ENCODE assay signal across 14 cellular contexts in genomic region chr5:143140492-143141231, GRCh38.
DNase-seq lines count a peak whose midpoint lies in the region; ATAC-seq and TF ChIP-seq lines count a peak whose summit lies in the region.
"Had no signal": no experiment of that assay in that cellular context is flagged by ENCODE, and none has a peak within 500 bp of the region (broad histone marks: within the 10 kb centered on the region; RNA-seq: fewer than 3 reads in every experiment).

No MANE protein-coding gene starts in this region.

- no peaks in the 10 kb centered on the region for H3K27me3 ChIP-seq in left ventricle myocardium inferior (ENCODE audit: low read depth)
- H3K27me3 ChIP-seq in hepatocyte: no peaks in the 10 kb centered on the region
- no peaks in the 10 kb centered on the region for H3K27me3 ChIP-seq in transverse colon
- H3K27me3 ChIP-seq: foreskin keratinocyte, tibial artery had no signal

- in situ Hi-C loops in transverse colon (cut with MboI; ENCODE audit: low pct_ligation_motif_present in 1 of 4, low pct_unique_long_range_greater_than_20kb in 1 of 4, low sequenced_read_pairs in 3 of 4): no loop called here

- H4K20me1 ChIP-seq in hepatocyte (ENCODE audit: insufficient read depth, poor library complexity, severe bottlenecking): no peaks in the 10 kb centered on the region

- TF ChIP-seq CTCF in left ventricle myocardium inferior (IDR thresholded peaks at IDR 0.05; ENCODE audit: borderline replicate concordance) (no peak), hepatocyte (IDR thresholded peaks at IDR 0.05; ENCODE audit: poor library complexity) (no peak), transverse colon (IDR thresholded peaks at IDR 0.05) (no peak)

- H3K4me3 ChIP-seq in left ventricle myocardium inferior: no peak overlapping the region
- H3K4me3 ChIP-seq in hepatocyte: no peak overlapping the region
- H3K4me3 ChIP-seq in transverse colon: no peak overlapping the region
- H3K4me3 ChIP-seq: tibial artery had no signal

- H3K9me2 ChIP-seq in hepatocyte (replicated peaks; ENCODE audit: insufficient read depth): no peaks in the 10 kb centered on the region

- intact Hi-C loops in left ventricle myocardium inferior (cut with micrococcal nuclease): no loop called here
- intact Hi-C loops in left cardiac atrium (cut with DNase I): no loop called here
- intact Hi-C loops in transverse colon (cut with DNase I; ENCODE audit: low total_unique reads): no loop called here

- H3K9me3 ChIP-seq in left ventricle myocardium inferior (replicated peaks) (no peaks in the 10 kb centered on the region), hepatocyte (ENCODE audit: low read depth) (no peaks in the 10 kb centered on the region), transverse colon (no peaks in the 10 kb centered on the region)
- H3K9me3 ChIP-seq: tibial artery had no signal

- H3K27ac ChIP-seq in left ventricle myocardium inferior (replicated peaks) (peak overlapping the region; percentile 73), hepatocyte (peak overlapping the region; percentile 33), transverse colon (peak overlapping the region in 3 of 4 donors; percentile 24 to 41 (median 28))
- H3K27ac ChIP-seq: foreskin keratinocyte had no signal

- no peak overlapping the region for H3K4me2 ChIP-seq in hepatocyte

- 71% methylated on average over 9 of the region's 9 CpGs for WGBS in hepatocyte (ENCODE audit: low lambda C conversion rate, missing lambda C conversion rate)
- 61 to 74% methylated on average over 6 to 9 of the region's 9 CpGs for WGBS in transverse colon (ENCODE audit: low coverage in 1 of 2), 2 donors

- no peak for TF ChIP-seq POLR2A in transverse colon (IDR thresholded peaks at IDR 0.05)

- no peak for TF ChIP-seq EP300 in transverse colon (IDR thresholded peaks at IDR 0.05; ENCODE audit: low read depth)

- ATAC-seq in left cardiac atrium (no peak), GM21786 (IDR thresholded peaks at IDR 0.05; ENCODE audit: unreplicated experiment) (no peak), GM19463 (IDR thresholded peaks at IDR 0.05; ENCODE audit: unreplicated experiment) (no peak)
- ATAC-seq: activated CD8-positive, alpha-beta T cell treated with anti-CD3 and anti-CD28 coated beads, Interleukin-2, amount 10 ng/mL, durations not matched to agents 7 days and 5 days; foreskin keratinocyte had no signal

- DNase-seq in left ventricle myocardium inferior: no peak
- DNase-seq in left cardiac atrium: no peak
- DNase-seq in NCI-H510A (lab: John Stamatoyannopoulos, UW): peak; percentile 54
- no peak for DNase-seq in hepatocyte (ENCODE audit: low spot score)
- peak; percentile 64 for DNase-seq in transverse colon
- DNase-seq in COLO829 (ENCODE audit: low spot score): no peak
- DNase-seq: activated CD8-positive, alpha-beta T cell treated with anti-CD3 and anti-CD28 coated beads, Interleukin-2, amount 10 ng/mL, durations not matched to agents 7 days and 5 days; DMS79 treated with DMSO at 0.1 percent for 48 hours; effector memory CD4-positive, alpha-beta T cell; foreskin keratinocyte; SIG-M5; tibial artery had no signal

- H3K79me2 ChIP-seq in hepatocyte: no peaks in the 10 kb centered on the region

- H3K36me3 ChIP-seq in left ventricle myocardium inferior: peaks cover 3% of the 10 kb centered on the region
- H3K36me3 ChIP-seq in hepatocyte (replicated peaks; ENCODE audit: insufficient read depth, low read depth): no peaks in the 10 kb centered on the region
- H3K36me3 ChIP-seq in transverse colon: no peaks in the 10 kb centered on the region

- H2AFZ ChIP-seq in hepatocyte: no peak overlapping the region

- H3K4me1 ChIP-seq in left ventricle myocardium inferior: peaks cover 84% of the 10 kb centered on the region
- peaks cover 22% of the 10 kb centered on the region for H3K4me1 ChIP-seq in hepatocyte (ENCODE audit: insufficient read depth)
- H3K4me1 ChIP-seq in transverse colon: peaks cover 0 to 13% (median 4%) of the 10 kb centered on the region in 4 donors

Comparison
In these comparisons a context has a peak if more than half of its experiments do, and no peak if none do; other contexts are left out.
1. DNase-seq: peak in NCI-H510A (single experiment) and transverse colon (single experiment); none in left ventricle myocardium inferior (single experiment), left cardiac atrium (single experiment), hepatocyte (single experiment) and COLO829 (single experiment).
2. Peak in every context shown above with its lines, with median percentiles within 50 percentile points of each other: H3K27ac ChIP-seq.